8 cellular contexts compared by ENCODE assay signal in the genomic region with DNA sequence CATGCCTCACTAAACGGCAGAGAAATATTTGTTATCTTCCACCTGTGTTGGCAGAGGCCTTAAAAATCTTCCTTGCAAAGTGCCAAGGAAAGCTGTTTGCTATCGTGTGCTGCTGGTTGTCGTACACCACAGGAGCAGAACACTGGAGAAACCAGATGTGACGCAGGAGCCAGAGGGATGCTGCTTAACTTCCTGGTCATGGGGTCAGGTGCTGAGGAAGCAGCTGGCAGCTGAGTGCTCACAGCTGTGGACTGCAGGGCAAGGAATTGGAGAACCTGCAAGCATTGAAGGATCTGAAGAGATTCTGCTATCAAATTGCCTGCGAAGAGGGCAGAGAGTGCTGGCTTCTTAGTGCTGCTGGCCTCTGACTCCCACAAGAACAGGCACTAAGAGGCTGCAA.
DNase-seq lines count a peak whose midpoint lies in the region; ATAC-seq and TF ChIP-seq lines count a peak whose summit lies in the region.

No MANE protein-coding gene starts in this region.

- no peak for TF ChIP-seq POLR2A in stomach (IDR thresholded peaks at IDR 0.05)

- no peak for TF ChIP-seq CTCF in endodermal cell (conservative IDR thresholded peaks at IDR 0.05)
- TF ChIP-seq CTCF in stomach (IDR thresholded peaks at IDR 0.05), result no peak
- TF ChIP-seq CTCF in chondrocyte (IDR thresholded peaks at IDR 0.05), result no peak

- DNase-seq in NCI-H1417 (lab: John Stamatoyannopoulos, UW) (peak in 2 of 3 experiments; percentile 35 to 80), NCI-H1417 treated with DMSO at 0.1 percent for 48 hours (lab: John Stamatoyannopoulos, UW) (no peak), NCI-H2196 (lab: John Stamatoyannopoulos, UW; ENCODE audit: unreplicated experiment) (peak; percentile 44), endodermal cell (peak; percentile 47), sciatic nerve (ENCODE audit: low spot score) (no peak), stomach (no peak), dedifferentiated amniotic fluid mesenchymal stem cell (ENCODE audit: extremely low spot score) (no peak), chondrocyte (ENCODE audit: low spot score) (no peak)

- no peak overlapping the region for H3K4me3 ChIP-seq in endodermal cell (ENCODE audit: low read length)
- H3K4me3 ChIP-seq in stomach, result no peak overlapping the region

- no peaks in the 10 kb centered on the region for H3K9me3 ChIP-seq in endodermal cell (ENCODE audit: control insufficient read depth, low read length)
- peaks cover 0 to 11% (median 0%) of the 10 kb centered on the region in 4 donors for H3K9me3 ChIP-seq in stomach

- H3K4me1 Mint-ChIP-seq in endodermal cell (no peaks in the 10 kb centered on the region), chondrocyte (ENCODE audit: low read depth) (no peaks in the 10 kb centered on the region)

- H3K9me3 Mint-ChIP-seq in endodermal cell, result no peaks in the 10 kb centered on the region
- peaks cover 7% of the 10 kb centered on the region for H3K9me3 Mint-ChIP-seq in chondrocyte (ENCODE audit: low read depth)

- intact Hi-C loops in sciatic nerve (cut with DNase I) (no loop called here), stomach (cut with DNase I; ENCODE audit: low total_unique reads) (no loop called here)

- H3K27me3 ChIP-seq in endodermal cell (ENCODE audit: control insufficient read depth, insufficient read depth, low read length, poor library complexity, severe bottlenecking) (no peaks in the 10 kb centered on the region), stomach (no peaks in the 10 kb centered on the region)

- H3K4me1 ChIP-seq in endodermal cell (ENCODE audit: control insufficient read depth, insufficient read depth, low read length) (no peaks in the 10 kb centered on the region), stomach (no peaks in the 10 kb centered on the region)

- peak; percentile 26 for ATAC-seq in sciatic nerve

- 86 to 92% methylated on average over 4 to 5 of the region's 5 CpGs for WGBS in endodermal cell (ENCODE audit: insufficient coverage in 1 of 2, insufficient read length in 1 of 2), 2 experiments
- 35 to 48% (median 42%) methylated on average over 5 of the region's 5 CpGs for WGBS in stomach, 5 donors

- no peak overlapping the region for H3K9ac ChIP-seq in endodermal cell (ENCODE audit: extremely low read depth, low read length, poor library complexity, severe bottlenecking)

- H3K36me3 ChIP-seq in endodermal cell (ENCODE audit: control insufficient read depth, insufficient read depth, low read length) (no peaks in the 10 kb centered on the region), stomach (no peaks in the 10 kb centered on the region)

- H3K27ac ChIP-seq in endodermal cell (ENCODE audit: low read depth, low read length), result no peak overlapping the region
- H3K27ac ChIP-seq in stomach, result no peak overlapping the region

- H3K36me3 Mint-ChIP-seq in endodermal cell (ENCODE audit: low read depth) (no peaks in the 10 kb centered on the region), chondrocyte (ENCODE audit: low read depth) (no peaks in the 10 kb centered on the region)

- H3K27me3 Mint-ChIP-seq in endodermal cell (ENCODE audit: insufficient read depth), result no peaks in the 10 kb centered on the region
- H3K27me3 Mint-ChIP-seq in chondrocyte (ENCODE audit: low read depth), result no peaks in the 10 kb centered on the region

- no peak overlapping the region for H3K4me3 Mint-ChIP-seq in endodermal cell
- no peak overlapping the region for H3K4me3 Mint-ChIP-seq in chondrocyte (ENCODE audit: unreplicated experiment)

- H3K27ac Mint-ChIP-seq in endodermal cell (no peak overlapping the region), chondrocyte (ENCODE audit: unreplicated experiment) (no peak overlapping the region)

- no peak for TF ChIP-seq EP300 in stomach (IDR thresholded peaks at IDR 0.05)

Comparison
In these comparisons a context has a peak if more than half of its experiments do, and no peak if none do; other contexts are left out.
1. DNase-seq: peak in NCI-H1417 (2 of 3), NCI-H2196 (single experiment) and endodermal cell (single experiment); none in NCI-H1417 treated with DMSO at 0.1 percent for 48 hours (single experiment), sciatic nerve (single experiment), stomach (single experiment), dedifferentiated amniotic fluid mesenchymal stem cell (single experiment) and chondrocyte (single experiment).